27 cellular contexts compared by ENCODE assay signal in the genomic region with DNA sequence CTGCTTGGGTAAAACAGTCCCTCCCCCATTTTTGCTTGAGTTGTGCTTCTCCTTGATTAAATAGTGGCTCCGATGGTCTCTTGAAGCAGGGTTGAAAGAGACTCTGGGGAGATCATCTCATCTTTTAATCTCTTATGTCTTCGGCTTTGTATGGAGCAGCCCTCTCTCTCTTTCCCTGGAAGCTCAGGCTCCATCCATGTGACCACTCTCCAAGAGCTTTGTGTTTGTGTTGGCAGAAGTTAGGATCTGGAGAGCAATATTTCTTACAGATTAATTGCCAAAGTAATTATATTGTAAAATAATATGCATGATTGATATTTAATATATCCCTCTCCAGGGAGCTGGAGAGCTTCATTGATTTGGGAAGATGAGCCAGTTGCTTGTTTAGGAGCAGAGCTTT.
DNase-seq lines count a peak whose midpoint lies in the region; ATAC-seq and TF ChIP-seq lines count a peak whose summit lies in the region.
"Had no signal": no experiment of that assay in that cellular context is flagged by ENCODE, and none has a peak within 500 bp of the region (broad histone marks: within the 10 kb centered on the region; RNA-seq: fewer than 3 reads in every experiment).

No MANE protein-coding gene starts in this region.

- TF ChIP-seq EP300 in SK-N-SH (IDR thresholded peaks at IDR 0.05; ENCODE audit: borderline replicate concordance in 1 of 2, low read depth in 1 of 2, low read length in 1 of 2) (no peak), esophagus muscularis mucosa (IDR thresholded peaks at IDR 0.05) (no peak)

- no peak overlapping the region for H3K4me3 Mint-ChIP-seq in effector memory CD8-positive, alpha-beta T cell
- H3K4me3 Mint-ChIP-seq: activated CD4-positive, alpha-beta T cell treated with anti-CD3 and anti-CD28 coated beads for 36 hours; activated CD8-positive, alpha-beta T cell treated with anti-CD3 and anti-CD28 coated beads, Interleukin-2, amount 10 ng/mL, durations not matched to agents 7 days and 5 days; activated naive CD8-positive, alpha-beta T cell treated with anti-CD3 and anti-CD28 coated beads, Interleukin-2, amount 10 ng/mL, durations not matched to agents 7 days and 5 days; CD4-positive, alpha-beta T cell; memory B cell; T-helper 2 cell treated with Interferon-gamma antibody and Interleukin-4, amounts not matched to agents 5 μg/mL and 100 μg/mL, for 36 hours had no signal

- no peak overlapping the region for H3K27ac Mint-ChIP-seq in effector memory CD8-positive, alpha-beta T cell
- H3K27ac Mint-ChIP-seq: activated CD4-positive, alpha-beta T cell treated with anti-CD3 and anti-CD28 coated beads for 36 hours; activated CD8-positive, alpha-beta T cell treated with anti-CD3 and anti-CD28 coated beads, Interleukin-2, amount 10 ng/mL, durations not matched to agents 7 days and 5 days; activated naive CD8-positive, alpha-beta T cell treated with anti-CD3 and anti-CD28 coated beads, Interleukin-2, amount 10 ng/mL, durations not matched to agents 7 days and 5 days; CD4-positive, alpha-beta T cell; memory B cell; T-helper 2 cell treated with Interferon-gamma antibody and Interleukin-4, amounts not matched to agents 5 μg/mL and 100 μg/mL, for 36 hours had no signal

- POLR2A ChIA-PET in SK-N-SH (lab: Yijun Ruan, JAX) (no interaction called here), HEK293T (lab: Yijun Ruan, JAX) (no interaction called here)

- H3K79me2 ChIP-seq in SK-N-SH (ENCODE audit: insufficient read depth): peaks cover 26% of the 10 kb centered on the region; the same call in 1 of the 2 replicates

- peaks cover 0 to 4% of the 10 kb centered on the region in 2 donors for H3K4me1 Mint-ChIP-seq in effector memory CD8-positive, alpha-beta T cell (ENCODE audit: low read depth in 2 of 2)
- H3K4me1 Mint-ChIP-seq: activated naive CD8-positive, alpha-beta T cell treated with anti-CD3 and anti-CD28 coated beads, Interleukin-2, amount 10 ng/mL, durations not matched to agents 7 days and 5 days had no signal

- H3K36me3 Mint-ChIP-seq in effector memory CD8-positive, alpha-beta T cell (ENCODE audit: insufficient read depth): no peaks in the 10 kb centered on the region

- H3K4me3 ChIP-seq in SK-N-SH (ENCODE audit: low read depth in 2 of 2, low read length in 1 of 2) (no peak overlapping the region), left lung (no peak overlapping the region), esophagus muscularis mucosa (no peak overlapping the region)
- H3K4me3 ChIP-seq: right atrium auricular region, smooth muscle cell, suprapubic skin had no signal

- ATAC-seq in SK-N-SH treated with all-trans-retinoic acid at 6 μM for 48 hours (no peak), left lung (peak; percentile 54), GM18520 (IDR thresholded peaks at IDR 0.05; ENCODE audit: unreplicated experiment) (no peak)
- no peak for ATAC-seq in effector memory CD8-positive, alpha-beta T cell (replicated peaks)
- ATAC-seq: activated CD4-positive, alpha-beta T cell treated with anti-CD3 and anti-CD28 coated beads for 36 hours; activated CD8-positive, alpha-beta T cell treated with anti-CD3 and anti-CD28 coated beads, Interleukin-2, amount 10 ng/mL, durations not matched to agents 7 days and 5 days; left colon; Right ventricle myocardium inferior had no signal

- H3K4me1 ChIP-seq in SK-N-SH (ENCODE audit: control insufficient read depth in 1 of 2, insufficient read depth in 2 of 2, low read depth in 1 of 2, low read length in 1 of 2): peaks cover 17 to 26% of the 10 kb centered on the region in 2 experiments; a peak in 3 of 4 replicates
- peaks cover 11 to 34% of the 10 kb centered on the region in 2 donors for H3K4me1 ChIP-seq in left lung
- H3K4me1 ChIP-seq in esophagus muscularis mucosa: peaks cover 0 to 18% (median 9%) of the 10 kb centered on the region in 4 donors
- H3K4me1 ChIP-seq: suprapubic skin had no signal

- no peak for TF ChIP-seq RAD21 in SK-N-SH (IDR thresholded peaks at IDR 0.05; ENCODE audit: low read length)

- H3K9me2 ChIP-seq in SK-N-SH: no peaks in the 10 kb centered on the region

- DNase-seq in SK-N-SH (no peak), NCI-H2196 treated with DMSO at 0.1 percent for 48 hours (lab: John Stamatoyannopoulos, UW; ENCODE audit: unreplicated experiment) (peak; percentile 84), left lung (no peak), esophagus muscularis mucosa (ENCODE audit: extremely low spot score) (no peak), HEK293T (ENCODE audit: extremely low spot score) (no peak)
- DNase-seq in effector memory CD8-positive, alpha-beta T cell: no peak
- DNase-seq: activated CD4-positive, alpha-beta T cell treated with anti-CD3 and anti-CD28 coated beads for 36 hours; activated CD8-positive, alpha-beta T cell treated with anti-CD3 and anti-CD28 coated beads, Interleukin-2, amount 10 ng/mL, durations not matched to agents 7 days and 5 days; activated effector memory CD4-positive, alpha-beta T cell treated with Interleukin-2 at 50 U/mL for 16 hours; activated naive CD8-positive, alpha-beta T cell treated with anti-CD3 and anti-CD28 coated beads, Interleukin-2, amount 10 ng/mL, durations not matched to agents 7 days and 5 days; activated T-cell treated with anti-CD3 and anti-CD28 coated beads for 4 hours; aorta; CD4-positive, alpha-beta T cell; effector CD4-positive, alpha-beta T cell; NCI-H2081 treated with DMSO at 0.1 percent for 48 hours; NCI-H510A treated with DMSO at 0.1 percent for 48 hours; stimulated activated naive CD4-positive, alpha-beta T cell treated with Interleukin-2 at 50 U/mL for 16 hours had no signal

- H3K9ac ChIP-seq in SK-N-SH: no peak overlapping the region

- H3K36me3 ChIP-seq in SK-N-SH (replicated peaks in 1 of 2; ENCODE audit: control insufficient read depth in 1 of 2, insufficient read depth in 2 of 2, low read length in 1 of 2) (peaks cover 6 to 11% of the 10 kb centered on the region in 2 experiments), left lung (peaks cover 0 to 7% of the 10 kb centered on the region in 2 donors), esophagus muscularis mucosa (no peaks in the 10 kb centered on the region)
- H3K36me3 ChIP-seq: right atrium auricular region, suprapubic skin had no signal

- H3K27ac ChIP-seq in SK-N-SH (ENCODE audit: low read depth in 2 of 2, low read length in 1 of 2): no peak overlapping the region
- H3K27ac ChIP-seq in left lung: no peak overlapping the region
- H3K27ac ChIP-seq in esophagus muscularis mucosa (replicated peaks in 1 of 4): no peak overlapping the region
- H3K27ac ChIP-seq: epithelial cell of prostate, right atrium auricular region, suprapubic skin had no signal

- intact Hi-C loops in left lung (cut with DNase I): no loop called here
- intact Hi-C loops in esophagus muscularis mucosa (cut with DNase I): no loop called here

- no peak for TF ChIP-seq CTCF in SK-N-SH (IDR thresholded peaks at IDR 0.05)
- TF ChIP-seq CTCF in left lung (IDR thresholded peaks at IDR 0.05): no peak
- TF ChIP-seq CTCF in esophagus muscularis mucosa (IDR thresholded peaks at IDR 0.05): no peak

- no peaks in the 10 kb centered on the region for H3F3A ChIP-seq in SK-N-SH (replicated peaks; ENCODE audit: insufficient read depth)

- no peaks in the 10 kb centered on the region for H3K27me3 Mint-ChIP-seq in effector memory CD8-positive, alpha-beta T cell
- H3K27me3 Mint-ChIP-seq: activated CD4-positive, alpha-beta T cell treated with anti-CD3 and anti-CD28 coated beads for 36 hours; activated naive CD8-positive, alpha-beta T cell treated with anti-CD3 and anti-CD28 coated beads, Interleukin-2, amount 10 ng/mL, durations not matched to agents 7 days and 5 days; CD4-positive, alpha-beta T cell; memory B cell had no signal

- H4K20me1 ChIP-seq in SK-N-SH (ENCODE audit: insufficient read depth): peaks cover 10% of the 10 kb centered on the region; the same call in 1 of the 2 replicates

- no peaks in the 10 kb centered on the region for H3K9me3 ChIP-seq in SK-N-SH
- no peaks in the 10 kb centered on the region for H3K9me3 ChIP-seq in left lung
- no peaks in the 10 kb centered on the region for H3K9me3 ChIP-seq in esophagus muscularis mucosa
- H3K9me3 ChIP-seq: right atrium auricular region, suprapubic skin had no signal

- TF ChIP-seq POLR2A in esophagus muscularis mucosa (IDR thresholded peaks at IDR 0.05; ENCODE audit: low read depth): no peak

- H3K4me2 ChIP-seq in SK-N-SH: no peak overlapping the region
- H3K4me2 ChIP-seq: smooth muscle cell had no signal

- no peaks in the 10 kb centered on the region for H3K27me3 ChIP-seq in SK-N-SH (ENCODE audit: insufficient read depth)
- no peaks in the 10 kb centered on the region for H3K27me3 ChIP-seq in left lung
- no peaks in the 10 kb centered on the region for H3K27me3 ChIP-seq in esophagus muscularis mucosa
- H3K27me3 ChIP-seq: right atrium auricular region, suprapubic skin had no signal

- no peaks in the 10 kb centered on the region for H3K9me3 Mint-ChIP-seq in effector memory CD8-positive, alpha-beta T cell
- H3K9me3 Mint-ChIP-seq: activated naive CD8-positive, alpha-beta T cell treated with anti-CD3 and anti-CD28 coated beads, Interleukin-2, amount 10 ng/mL, durations not matched to agents 7 days and 5 days; CD4-positive, alpha-beta T cell; memory B cell; T-helper 2 cell treated with Interferon-gamma antibody and Interleukin-4, amounts not matched to agents 5 μg/mL and 100 μg/mL, for 36 hours had no signal

- H2AFZ ChIP-seq in SK-N-SH (ENCODE audit: low read depth): no peak overlapping the region

- CTCF ChIA-PET in SK-N-SH (lab: Yijun Ruan, JAX) (interaction anchor here (1.2 to 2.6 kb wide), 4 partner anchors 20 to 255 kb away, joined by 3 to 7 read pairs (median 4); no protein-coding TSS in a partner anchor), HEK293T (lab: Yijun Ruan, JAX) (no interaction called here)

- 82% methylated on average over 2 of the region's 2 CpGs for WGBS in SK-N-SH (ENCODE audit: low lambda C conversion rate)
- WGBS in esophagus muscularis mucosa: 69% methylated on average over 2 of the region's 2 CpGs

TF ChIP-seq in SK-N-SH treated with all-trans-retinoic acid at 6 μM for 48 hours, 23 proteins besides CTCF, POLR2A, EP300 and RAD21 (continues in another document):
- TF ChIP-seq ZNF70 (CRISPR knock-in tag; IDR thresholded peaks at IDR 0.05): no peak
- no peak for TF ChIP-seq TOX (CRISPR knock-in tag; IDR thresholded peaks at IDR 0.05; ENCODE audit: borderline replicate concordance)
- peak; percentile 74 for TF ChIP-seq ISL1 (CRISPR knock-in tag; IDR thresholded peaks at IDR 0.05)
- no peak for TF ChIP-seq RARB (CRISPR knock-in tag; IDR thresholded peaks at IDR 0.05)

TF ChIP-seq in SK-N-SH, 30 proteins besides CTCF, POLR2A, EP300 and RAD21 (continues in another document):
- TF ChIP-seq TAF1 (IDR thresholded peaks at IDR 0.05; ENCODE audit: borderline replicate concordance, low read depth, low read length) (no peak), RXRA (IDR thresholded peaks at IDR 0.05; ENCODE audit: borderline replicate concordance, low read depth) (no peak), FOXJ3 (CRISPR knock-in tag; IDR thresholded peaks at IDR 0.05) (no peak)

TF ChIP-seq in HEK293T, 16 proteins besides CTCF, POLR2A, EP300 and RAD21 (continues in another document):
- TF ChIP-seq NFRKB (IDR thresholded peaks at IDR 0.05) (no peak), HDGF (IDR thresholded peaks at IDR 0.05; ENCODE audit: borderline replicate concordance) (no peak), LEF1 (IDR thresholded peaks at IDR 0.05; ENCODE audit: borderline replicate concordance) (no peak), SUZ12 (IDR thresholded peaks at IDR 0.05) (no peak), FOXA1 (IDR thresholded peaks at IDR 0.05) (no peak), FOXK2 (IDR thresholded peaks at IDR 0.05) (no peak), ELF4 (IDR thresholded peaks at IDR 0.05) (no peak)
